In genomic region chr7:79454325-79454960, GRCh38 we compare ENCODE assay signal across 1 cellular context.
TF ChIP-seq lines count a peak whose summit lies in the region.

No MANE protein-coding gene starts in this region.

TF ChIP-seq in IMR-90, 13 proteins besides CTCF, POLR2A, EP300 and RAD21 (continued from another document):
- TF ChIP-seq RFX5 (IDR thresholded peaks at IDR 0.05; ENCODE audit: low read depth, low read length) (no peak), CHD1 (IDR thresholded peaks at IDR 0.05; ENCODE audit: low read depth, low read length) (no peak), MAFK (IDR thresholded peaks at IDR 0.05; ENCODE audit: low read depth, low read length) (no peak)
